ENCODE assay signal across 1 cellular context in the genomic region with DNA sequence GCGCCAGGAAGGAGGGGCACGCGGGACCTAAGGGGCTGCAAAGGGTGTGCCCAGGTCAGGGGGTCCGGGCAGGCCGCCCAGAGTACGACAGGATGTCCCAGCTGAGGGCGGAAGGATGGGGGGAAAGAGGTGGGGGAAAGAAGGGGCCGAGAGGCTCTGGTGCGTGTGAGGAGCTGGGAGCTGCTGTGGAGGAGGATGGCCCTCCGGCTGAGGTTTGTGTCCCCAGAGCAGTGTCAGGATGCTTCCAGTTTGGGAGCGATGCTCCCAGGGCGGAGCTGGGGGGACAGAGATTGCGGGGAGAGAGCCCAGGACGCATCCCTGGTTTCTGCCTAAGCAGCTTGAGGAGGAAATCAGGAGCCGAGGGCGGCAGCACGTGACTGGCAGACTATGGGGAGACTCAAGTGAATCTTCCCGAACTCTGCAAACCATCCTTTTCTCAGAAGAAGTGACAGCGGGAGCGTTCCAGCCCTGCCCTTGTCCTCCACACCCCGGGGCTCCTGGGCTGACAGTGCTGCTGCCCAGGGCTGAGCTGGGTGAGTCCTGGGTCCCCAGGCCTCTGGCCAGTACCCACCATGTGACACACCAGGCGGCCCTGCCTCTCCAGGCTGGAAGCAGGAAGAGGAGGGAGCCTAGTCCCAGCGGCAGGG.
TF ChIP-seq lines count a peak whose summit lies in the region.

No MANE protein-coding gene starts in this region.

TF ChIP-seq in H1, 55 proteins besides CTCF, POLR2A, EP300 and RAD21:
- TF ChIP-seq EZH2 (IDR thresholded peaks at IDR 0.05; ENCODE audit: low read depth, low read length, severe bottlenecking) (no peak), SAP30 (IDR thresholded peaks at IDR 0.05; ENCODE audit: insufficient read depth, insufficient replicate concordance, low read length) (no peak), FOSL1 (IDR thresholded peaks at IDR 0.05; ENCODE audit: insufficient read depth, low read depth, low read length) (no peak), CREB1 (IDR thresholded peaks at IDR 0.05) (no peak), MAX (IDR thresholded peaks at IDR 0.05) (no peak), BRCA1 (IDR thresholded peaks at IDR 0.05; ENCODE audit: low read depth, low read length) (no peak), SIRT6 (IDR thresholded peaks at IDR 0.05; ENCODE audit: low read length) (no peak), CHD1 (IDR thresholded peaks at IDR 0.05; ENCODE audit: low read depth, low read length) (no peak)
